In genomic region chr1:223770621-223771315, GRCh38 we compare ENCODE assay signal across 2 cellular contexts.
TF ChIP-seq lines count a peak whose summit lies in the region.

No MANE protein-coding gene starts in this region.

TF ChIP-seq in SK-N-SH, 30 proteins besides CTCF, POLR2A, EP300 and RAD21 (continued from another document):
- no peak for TF ChIP-seq NRF1 (IDR thresholded peaks at IDR 0.05; ENCODE audit: low read depth, low read length)

TF ChIP-seq in SK-N-SH treated with all-trans-retinoic acid at 6 μM for 48 hours, 23 proteins besides CTCF, POLR2A, EP300 and RAD21 (continued from another document):
- TF ChIP-seq TSHZ2 (CRISPR knock-in tag; IDR thresholded peaks at IDR 0.05) (no peak), CSDC2 (CRISPR knock-in tag; IDR thresholded peaks at IDR 0.05) (no peak; the same call in 1 of the 2 replicates), TCF4 (CRISPR knock-in tag; IDR thresholded peaks at IDR 0.05; ENCODE audit: borderline replicate concordance) (no peak), ZFP3 (CRISPR knock-in tag; IDR thresholded peaks at IDR 0.05) (no peak)
